ENCODE assay signal across 14 cellular contexts in genomic region chr2:200310545-200310971, GRCh38. TPM values are rescaled to one million over a fixed set of nuclear protein-coding genes. Genes with fewer than 3 reads are reported as not detected.
DNase-seq lines count a peak whose midpoint lies in the region; ATAC-seq, FAIRE-seq and TF ChIP-seq lines count a peak whose summit lies in the region.
"Had no signal": no experiment of that assay in that cellular context is flagged by ENCODE, and none has a peak within 500 bp of the region (broad histone marks: within the 10 kb centered on the region; RNA-seq: fewer than 3 reads in every experiment).

No MANE protein-coding gene starts in this region.

- H3K79me2 ChIP-seq in astrocyte (ENCODE audit: insufficient read depth, low read length) (peaks cover 88% of the 10 kb centered on the region), hepatocyte (peaks cover 86% of the 10 kb centered on the region)

- H3K9me3 ChIP-seq in astrocyte (ENCODE audit: insufficient read depth, low read depth, low read length) (no peaks in the 10 kb centered on the region), hepatocyte (ENCODE audit: low read depth) (no peaks in the 10 kb centered on the region)
- H3K9me3 ChIP-seq: testis had no signal

- H3K4me3 Mint-ChIP-seq in HFFc6, result peak overlapping the region; percentile 66
- peak overlapping the region; percentile 77 for H3K4me3 Mint-ChIP-seq in astrocyte (ENCODE audit: unreplicated experiment)
- H3K4me3 Mint-ChIP-seq: naive thymus-derived CD4-positive, alpha-beta T cell had no signal

- H3K4me2 ChIP-seq in astrocyte (ENCODE audit: low read length) (peak overlapping the region; percentile 67), hepatocyte (peak overlapping the region; percentile 81)

- H3K4me1 ChIP-seq in astrocyte (ENCODE audit: insufficient read depth, low read length) (peaks cover 24% of the 10 kb centered on the region), hepatocyte (ENCODE audit: insufficient read depth) (peaks cover 20% of the 10 kb centered on the region)

- H3K9me2 ChIP-seq in hepatocyte (replicated peaks; ENCODE audit: insufficient read depth), result no peaks in the 10 kb centered on the region

- no peaks in the 10 kb centered on the region for H3K9me3 Mint-ChIP-seq in HFFc6
- no peaks in the 10 kb centered on the region for H3K9me3 Mint-ChIP-seq in astrocyte (ENCODE audit: unreplicated experiment)
- H3K9me3 Mint-ChIP-seq: CD8-positive, alpha-beta memory T cell had no signal

- H3K27me3 Mint-ChIP-seq in HFFc6 (ENCODE audit: insufficient read depth) (no peaks in the 10 kb centered on the region; the same call in 1 of the 2 replicates), astrocyte (ENCODE audit: low read depth, unreplicated experiment) (no peaks in the 10 kb centered on the region)

- no peak for ATAC-seq in GM19328 (IDR thresholded peaks at IDR 0.05; ENCODE audit: unreplicated experiment)
- ATAC-seq: naive thymus-derived CD4-positive, alpha-beta T cell had no signal

- H3K4me3 ChIP-seq in astrocyte (ENCODE audit: insufficient read depth, low read depth, low read length) (peak overlapping the region; percentile 9), hepatocyte (no peak overlapping the region), skeletal muscle cell (ENCODE audit: low read depth, low read length) (peak overlapping the region; percentile 24)
- H3K4me3 ChIP-seq: testis had no signal

- intact Hi-C loops in head of caudate nucleus (cut with DNase I), result loop anchor here (5.0 kb wide), 1 partner anchor 328 kb away; no protein-coding TSS in a partner anchor

- peaks cover 3% of the 10 kb centered on the region for H3K36me3 ChIP-seq in astrocyte (ENCODE audit: insufficient read depth, low read length)
- no peaks in the 10 kb centered on the region for H3K36me3 ChIP-seq in hepatocyte (replicated peaks; ENCODE audit: insufficient read depth, low read depth)

- H2AFZ ChIP-seq in astrocyte (ENCODE audit: low read depth, low read length) (no peak overlapping the region), hepatocyte (no peak overlapping the region)

- peaks cover 53% of the 10 kb centered on the region for H4K20me1 ChIP-seq in astrocyte (ENCODE audit: insufficient read depth, low read length)
- peaks cover 67% of the 10 kb centered on the region for H4K20me1 ChIP-seq in hepatocyte (ENCODE audit: insufficient read depth, poor library complexity, severe bottlenecking)

- no peak for TF ChIP-seq CTCF in HFFc6 (IDR thresholded peaks at IDR 0.05)
- no peak for TF ChIP-seq CTCF in astrocyte (IDR thresholded peaks at IDR 0.05; ENCODE audit: insufficient read depth, low read depth, low read length)
- no peak for TF ChIP-seq CTCF in hepatocyte (IDR thresholded peaks at IDR 0.05; ENCODE audit: poor library complexity)

- H3K36me3 Mint-ChIP-seq in HFFc6 (ENCODE audit: low read depth) (peaks cover 11% of the 10 kb centered on the region), astrocyte (ENCODE audit: low read depth, unreplicated experiment) (no peaks in the 10 kb centered on the region)

- WGBS in hepatocyte (ENCODE audit: low lambda C conversion rate, missing lambda C conversion rate), result 75% methylated on average over 2 of the region's 2 CpGs

- peaks cover 69% of the 10 kb centered on the region for H3K4me1 Mint-ChIP-seq in HFFc6 (ENCODE audit: low read depth)
- peaks cover 49% of the 10 kb centered on the region for H3K4me1 Mint-ChIP-seq in astrocyte (ENCODE audit: low read depth, unreplicated experiment)

- H3K27ac Mint-ChIP-seq in HFFc6, result peak overlapping the region; percentile 78
- peak overlapping the region; percentile 75 for H3K27ac Mint-ChIP-seq in astrocyte (ENCODE audit: unreplicated experiment)
- H3K27ac Mint-ChIP-seq: CD8-positive, alpha-beta memory T cell; naive thymus-derived CD4-positive, alpha-beta T cell had no signal

- H3K9ac ChIP-seq in astrocyte (ENCODE audit: low read length), result peak overlapping the region; percentile 26

- DNase-seq in HFFc6, result peak; percentile 62
- peak; percentile 76 for DNase-seq in astrocyte (ENCODE audit: low read depth)
- DNase-seq in hepatocyte (ENCODE audit: low spot score), result no peak
- peak; percentile 52 for DNase-seq in skeletal muscle cell (ENCODE audit: low read depth)
- DNase-seq in head of caudate nucleus, result no peak
- DNase-seq in urothelium cell line (ENCODE audit: low spot score), result no peak
- DNase-seq: CD8-positive, alpha-beta memory T cell; KBM-7; naive thymus-derived CD4-positive, alpha-beta T cell; NCI-H1694; NCI-H748 treated with DMSO at 0.1 percent for 48 hours; Right ventricle myocardium superior; testis had no signal

- FAIRE-seq in astrocyte (lab: Jason Lieb, UNC), result no peak
- FAIRE-seq in urothelium cell line (lab: Jason Lieb, UNC), result no peak

- H3K27me3 ChIP-seq in astrocyte (ENCODE audit: insufficient read depth, low read length), result no peaks in the 10 kb centered on the region
- H3K27me3 ChIP-seq in hepatocyte, result no peaks in the 10 kb centered on the region
- H3K27me3 ChIP-seq: testis had no signal

- peak overlapping the region; percentile 22 for H3K27ac ChIP-seq in astrocyte (ENCODE audit: low read depth, low read length)
- peak overlapping the region; percentile 8 for H3K27ac ChIP-seq in hepatocyte
- H3K27ac ChIP-seq: testis had no signal

RNA-seq across cellular contexts. Expression of gene SPATS2L, which starts 4.1 kb away (rescaled TPM):
- 100 to 1,000 TPM; 146 to 205 (median 198) TPM for total RNA-seq in HFFc6 (2021; fragmentation: NEBNext Ultra II Directional; extraction: Animal tissue kit (Norgen Biotek cat#: 25700))
- total RNA-seq in astrocyte, result 192 and 221 TPM in 2 replicates
- 159 and 173 TPM in 2 replicates for total RNA-seq in hepatocyte
- 202 and 239 TPM in 2 replicates for polyA plus RNA-seq in hepatocyte

Comparison
In these comparisons a context has a peak if more than half of its experiments do, and no peak if none do; other contexts are left out.
1. DNase-seq: peak in HFFc6 (single experiment), astrocyte (single experiment) and skeletal muscle cell (single experiment); none in hepatocyte (single experiment), head of caudate nucleus (0 of 42) and urothelium cell line (single experiment).